In genomic region chr1:21644348-21644747, GRCh38 we compare ENCODE assay signal across 18 cellular contexts.
"Had no signal": no experiment of that assay in that cellular context is flagged by ENCODE, and none has a peak within 500 bp of the region (broad histone marks: within the 10 kb centered on the region; RNA-seq: fewer than 3 reads in every experiment).

No MANE protein-coding gene starts in this region.

- H3K27ac Mint-ChIP-seq: mesothelial cell of epicardium, naive B cell had no signal

- ATAC-seq: foreskin keratinocyte, gastroesophageal sphincter, heart left ventricle, left cardiac atrium, left lung, left ventricle myocardium superior, lower lobe of right lung, mucosa of descending colon had no signal

- H3K36me3 ChIP-seq: esophagus muscularis mucosa, gastroesophageal sphincter, heart left ventricle, left lung, lower lobe of right lung had no signal

- H3K9me3 ChIP-seq: esophagus muscularis mucosa, gastroesophageal sphincter, heart left ventricle, left lung, lower lobe of right lung, mucosa of descending colon had no signal

- H3K9me3 Mint-ChIP-seq: mesothelial cell of epicardium had no signal

- H3K27ac ChIP-seq: coronary artery, esophagus muscularis mucosa, foreskin keratinocyte, gastroesophageal sphincter, heart left ventricle, left lung, lower lobe of right lung had no signal

- DNase-seq: dermis blood vessel endothelial cell; dorsolateral prefrontal cortex; effector CD4-positive, alpha-beta T cell; effector memory CD4-positive, alpha-beta T cell; foreskin keratinocyte; heart left ventricle; hippocampal formation; left cardiac atrium; left lung; left ventricle myocardium superior; lower lobe of right lung; mesenchymal stem cell; mucosa of descending colon; naive B cell had no signal

- H3K36me3 Mint-ChIP-seq: mesothelial cell of epicardium had no signal

- H3K4me1 ChIP-seq: esophagus muscularis mucosa had no signal

- H3K4me3 Mint-ChIP-seq: mesothelial cell of epicardium, naive B cell had no signal

- H3K27me3 ChIP-seq: dorsolateral prefrontal cortex had no signal

- H3K4me3 ChIP-seq: coronary artery, dorsolateral prefrontal cortex, esophagus muscularis mucosa, gastroesophageal sphincter, heart left ventricle, left lung, lower lobe of right lung, mucosa of descending colon had no signal
